Comparison of ENCODE assay signal across 15 cellular contexts in the genomic region with DNA sequence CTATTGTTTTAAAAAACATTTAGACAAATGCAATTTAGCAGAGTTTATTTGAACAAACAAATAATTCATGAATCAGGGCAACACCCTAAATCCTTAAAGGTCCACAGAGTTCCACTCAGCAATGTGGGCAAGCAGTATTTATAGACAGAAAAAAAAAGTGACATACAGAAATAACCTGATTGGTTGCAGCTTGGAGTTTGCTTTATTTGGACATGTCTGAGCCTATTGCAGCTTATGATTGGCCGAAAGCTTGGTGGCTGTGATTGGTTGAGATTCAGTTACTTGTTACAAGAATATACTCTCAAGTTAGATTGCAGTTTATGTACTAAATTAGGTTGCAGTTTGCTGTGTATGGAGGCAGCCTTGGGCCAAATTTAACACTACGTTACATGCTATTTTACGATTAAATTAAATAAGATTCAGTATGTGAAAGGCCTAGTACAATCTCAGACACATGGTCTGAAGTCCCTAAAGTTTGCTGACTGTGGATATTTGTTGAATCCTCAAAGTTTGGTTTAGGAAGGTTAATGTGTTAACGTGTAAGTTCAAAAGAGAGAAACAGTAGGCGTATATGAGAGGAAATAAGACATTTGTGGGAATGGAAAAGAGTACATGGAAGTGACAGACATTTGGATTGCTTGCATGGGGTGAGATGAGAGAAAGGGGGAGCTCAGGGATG. TPM values are rescaled to one million over a fixed set of nuclear protein-coding genes. Genes with fewer than 3 reads are reported as not detected.
DNase-seq lines count a peak whose midpoint lies in the region; ATAC-seq and TF ChIP-seq lines count a peak whose summit lies in the region.
"Had no signal": no experiment of that assay in that cellular context is flagged by ENCODE, and none has a peak within 500 bp of the region (broad histone marks: within the 10 kb centered on the region; RNA-seq: fewer than 3 reads in every experiment).

No MANE protein-coding gene starts in this region.

- peaks cover 14% of the 10 kb centered on the region for H3K4me1 Mint-ChIP-seq in nephron progenitor cell

- DNase-seq in DND-41: no peak
- DNase-seq in Jurkat, Clone E6-1 (ENCODE audit: low read depth, low spot score): peak; percentile 16
- no peak for DNase-seq in PC-9
- no peak for DNase-seq in nephron progenitor cell
- no peak for DNase-seq in foreskin keratinocyte
- DNase-seq in left cardiac atrium: no peak
- DNase-seq in spleen: no peak
- DNase-seq: CD8-positive, alpha-beta T cell; GM23248; KG1; NCI-H1436; NCI-H2029 treated with DMSO at 0.1 percent for 48 hours; NCI-H524; PC-3; T-helper 1 cell had no signal

- H3K27ac ChIP-seq in DND-41 (ENCODE audit: low read length) (no peak overlapping the region), PC-9 (no peak overlapping the region), foreskin keratinocyte (no peak overlapping the region), spleen (no peak overlapping the region)
- H3K27ac ChIP-seq: GM23248 had no signal

- BruUV-seq in PC-9 (replicated peaks; lab: Mats Ljungman, UMichigan): no TSS peak

- 92 to 97% (median 94%) methylated on average over 5 of the region's 5 CpGs for WGBS in spleen, 5 donors

- ATAC-seq in DND-41 (ENCODE audit: insufficient read depth, low read depth) (no peak), foreskin keratinocyte (no peak), left cardiac atrium (no peak)
- ATAC-seq: CD8-positive, alpha-beta T cell; PC-3 had no signal

- no peaks in the 10 kb centered on the region for H3K79me2 ChIP-seq in DND-41 (ENCODE audit: insufficient read depth, low read length)
- no peaks in the 10 kb centered on the region for H3K79me2 ChIP-seq in PC-9 (ENCODE audit: low read depth)

- H2AFZ ChIP-seq in DND-41 (ENCODE audit: low read depth, low read length) (peak overlapping the region; percentile 34; the same call in 1 of the 2 replicates), PC-9 (0 out of 2 replicates have a peak overlapping the region, but pooled peaks have one; percentile 11)
- H2AFZ ChIP-seq: GM23248 had no signal

- H3K9me3 Mint-ChIP-seq in nephron progenitor cell: no peaks in the 10 kb centered on the region
- H3K9me3 Mint-ChIP-seq: CD8-positive, alpha-beta T cell had no signal

- H3K4me3 ChIP-seq in DND-41 (ENCODE audit: low read depth in 1 of 2, low read length in 2 of 2) (no peak overlapping the region), PC-9 (no peak overlapping the region), spleen (no peak overlapping the region)
- H3K4me3 ChIP-seq in Jurkat, Clone E6-1 (ENCODE audit: low read length): no peak overlapping the region
- H3K4me3 ChIP-seq: GM23248 had no signal

- H3K36me3 Mint-ChIP-seq in nephron progenitor cell (ENCODE audit: low read depth): no peaks in the 10 kb centered on the region
- H3K36me3 Mint-ChIP-seq: CD8-positive, alpha-beta T cell had no signal

- 0 out of 2 replicates have a peak, but pooled peaks cover 4% of the 10 kb centered on the region for H3K4me1 ChIP-seq in DND-41 (ENCODE audit: insufficient read depth, low read length)
- no peaks in the 10 kb centered on the region for H3K4me1 ChIP-seq in PC-9 (replicated peaks; ENCODE audit: insufficient read depth)
- H3K4me1 ChIP-seq in foreskin keratinocyte: no peaks in the 10 kb centered on the region
- no peaks in the 10 kb centered on the region for H3K4me1 ChIP-seq in spleen

- POLR2A ChIA-PET in PC-9 (lab: Charles Lee; ENCODE audit: unreplicated experiment): no interaction called here

- no peaks in the 10 kb centered on the region for H3F3A ChIP-seq in PC-9 (ENCODE audit: insufficient read depth, low read depth)

- no peak overlapping the region for H3K4me3 Mint-ChIP-seq in nephron progenitor cell
- H3K4me3 Mint-ChIP-seq: CD8-positive, alpha-beta T cell had no signal

- H3K36me3 ChIP-seq in DND-41 (ENCODE audit: insufficient read depth, low read length) (no peaks in the 10 kb centered on the region), PC-9 (ENCODE audit: low read depth) (no peaks in the 10 kb centered on the region), spleen (no peaks in the 10 kb centered on the region)

- TF ChIP-seq CTCF in DND-41 (IDR thresholded peaks at IDR 0.05; ENCODE audit: borderline replicate concordance, extremely low read depth, low read length, poor library complexity, severe bottlenecking) (no peak), PC-9 (conservative IDR thresholded peaks at IDR 0.05) (no peak), nephron progenitor cell (IDR thresholded peaks at IDR 0.05) (no peak), foreskin keratinocyte (conservative IDR thresholded peaks at IDR 0.05) (no peak), spleen (IDR thresholded peaks at IDR 0.05 in 8 of 11, conservative IDR thresholded peaks at IDR 0.05 in 3 of 11) (no peak)

- no peak for TF ChIP-seq POLR2A in spleen (IDR thresholded peaks at IDR 0.05)

- no peaks in the 10 kb centered on the region for H3K9me2 ChIP-seq in PC-9 (ENCODE audit: insufficient read depth)

- peaks cover 6% of the 10 kb centered on the region for H3K27me3 Mint-ChIP-seq in nephron progenitor cell (ENCODE audit: low read depth, poor library complexity)

- peak overlapping the region; percentile 19 for H3K27ac Mint-ChIP-seq in nephron progenitor cell
- H3K27ac Mint-ChIP-seq: CD8-positive, alpha-beta T cell had no signal

- H3K9me3 ChIP-seq in DND-41 (ENCODE audit: insufficient read depth, low read length, severe bottlenecking): no peaks in the 10 kb centered on the region
- H3K9me3 ChIP-seq in PC-9 (ENCODE audit: insufficient read depth, low read depth): no peaks in the 10 kb centered on the region
- H3K9me3 ChIP-seq in spleen: no peaks in the 10 kb centered on the region

- H4K20me1 ChIP-seq in DND-41 (ENCODE audit: insufficient read depth, low read length) (no peaks in the 10 kb centered on the region), PC-9 (ENCODE audit: insufficient read depth) (no peaks in the 10 kb centered on the region)

- intact Hi-C loops in PC-9 (cut with micrococcal nuclease; ENCODE audit: unreplicated experiment) (no loop called here), left cardiac atrium (cut with DNase I) (no loop called here), spleen (cut with DNase I; ENCODE audit: low total_unique reads) (no loop called here)

- H3K9ac ChIP-seq in DND-41 (ENCODE audit: low read depth, low read length): no peak overlapping the region
- H3K9ac ChIP-seq: GM23248 had no signal

- H3K4me2 ChIP-seq in DND-41 (ENCODE audit: insufficient read depth, low read length) (no peak overlapping the region), PC-9 (no peak overlapping the region)

- CTCF ChIA-PET in PC-9 (lab: Charles Lee): no interaction called here

- peaks cover under 1% of the 10 kb centered on the region for H3K27me3 ChIP-seq in DND-41 (ENCODE audit: insufficient read depth, low read length, poor library complexity)
- H3K27me3 ChIP-seq in PC-9 (ENCODE audit: insufficient read depth, low read depth): no peaks in the 10 kb centered on the region
- H3K27me3 ChIP-seq in foreskin keratinocyte: no peaks in the 10 kb centered on the region
- H3K27me3 ChIP-seq in spleen (replicated peaks in 1 of 7): no peaks in the 10 kb centered on the region

RNA-seq across cellular contexts. Expression of a gene that starts 6.9 kb away (rescaled TPM):
- 3.2 TPM for polyA plus RNA-seq in Jurkat, Clone E6-1 (2012; ENCODE audit: insufficient read depth, insufficient read length)
- 27.5 and 40.3 TPM in 2 replicates for total RNA-seq in PC-9 (2021)
- 60.2 and 62.5 TPM in 2 replicates for total RNA-seq in foreskin keratinocyte
- 9.1 and 10.8 TPM in 2 replicates for polyA plus RNA-seq in foreskin keratinocyte
- total RNA-seq in left cardiac atrium: 10 to 100 TPM; 32.1 to 40.9 TPM
- 10 to 100 TPM; 13.9 to 24.7 (median 20.4) TPM for total RNA-seq in spleen
- polyA plus RNA-seq in spleen: 1 to 10 TPM; 2.1 to 4.8 (median 2.4) TPM
